Comparison of ENCODE assay signal across 1 cellular context in the genomic region with DNA sequence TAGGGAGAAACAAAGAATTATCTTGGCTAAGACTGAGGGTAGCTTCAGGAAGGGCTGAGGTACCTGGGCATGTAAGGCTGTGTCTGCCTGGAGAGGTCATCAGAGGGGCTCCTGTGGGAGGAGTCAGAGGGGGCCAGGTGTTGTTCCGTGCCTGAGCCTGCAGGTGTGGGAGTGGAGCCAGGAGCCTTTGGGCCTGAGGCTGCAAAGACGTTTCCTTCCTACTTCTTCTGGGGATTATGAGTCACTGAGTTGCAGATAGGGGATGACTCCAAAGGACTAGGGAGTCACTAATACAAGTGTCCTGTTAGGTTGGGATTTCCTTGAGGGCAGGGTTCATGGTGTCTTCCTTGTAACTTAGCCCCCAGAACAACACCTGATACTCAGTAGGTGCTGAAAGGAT.
A peak's percentile ranks its signal among the peaks of the same experiment; 100 is the strongest.
TF ChIP-seq lines count a peak whose summit lies in the region.

No MANE protein-coding gene starts in this region.

TF ChIP-seq in HEK293, 187 proteins besides CTCF, POLR2A, EP300 and RAD21 (continued from another document):
- TF ChIP-seq, protein P1, sequence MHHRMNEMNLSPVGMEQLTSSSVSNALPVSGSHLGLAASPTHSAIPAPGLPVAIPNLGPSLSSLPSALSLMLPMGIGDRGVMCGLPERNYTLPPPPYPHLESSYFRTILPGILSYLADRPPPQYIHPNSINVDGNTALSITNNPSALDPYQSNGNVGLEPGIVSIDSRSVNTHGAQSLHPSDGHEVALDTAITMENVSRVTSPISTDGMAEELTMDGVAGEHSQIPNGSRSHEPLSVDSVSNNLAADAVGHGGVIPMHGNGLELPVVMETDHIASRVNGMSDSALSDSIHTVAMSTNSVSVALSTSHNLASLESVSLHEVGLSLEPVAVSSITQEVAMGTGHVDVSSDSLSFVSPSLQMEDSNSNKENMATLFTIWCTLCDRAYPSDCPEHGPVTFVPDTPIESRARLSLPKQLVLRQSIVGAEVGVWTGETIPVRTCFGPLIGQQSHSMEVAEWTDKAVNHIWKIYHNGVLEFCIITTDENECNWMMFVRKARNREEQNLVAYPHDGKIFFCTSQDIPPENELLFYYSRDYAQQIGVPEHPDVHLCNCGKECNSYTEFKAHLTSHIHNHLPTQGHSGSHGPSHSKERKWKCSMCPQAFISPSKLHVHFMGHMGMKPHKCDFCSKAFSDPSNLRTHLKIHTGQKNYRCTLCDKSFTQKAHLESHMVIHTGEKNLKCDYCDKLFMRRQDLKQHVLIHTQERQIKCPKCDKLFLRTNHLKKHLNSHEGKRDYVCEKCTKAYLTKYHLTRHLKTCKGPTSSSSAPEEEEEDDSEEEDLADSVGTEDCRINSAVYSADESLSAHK (tag by site-specific recombination; IDR thresholded peaks at IDR 0.05) = no peak
- TF ChIP-seq KLF7 (tag by site-specific recombination; IDR thresholded peaks at IDR 0.05; ENCODE audit: borderline replicate concordance) (no peak), ZNF600 (tag by site-specific recombination; IDR thresholded peaks at IDR 0.05) (peak; percentile 31; the same call in 1 of the 2 replicates), SP7 (tag by site-specific recombination; IDR thresholded peaks at IDR 0.05) (no peak), GLIS2 (tag by site-specific recombination; IDR thresholded peaks at IDR 0.05) (no peak), ZNF292 (tag by site-specific recombination; IDR thresholded peaks at IDR 0.05; ENCODE audit: borderline replicate concordance, low read depth) (no peak), KLF8 (tag by site-specific recombination; IDR thresholded peaks at IDR 0.05) (no peak), ZBTB17 (tag by site-specific recombination; IDR thresholded peaks at IDR 0.05) (no peak), ZFP37 (tag by site-specific recombination; IDR thresholded peaks at IDR 0.05) (no peak), EGR2 (tag by site-specific recombination; IDR thresholded peaks at IDR 0.05; ENCODE audit: low read depth) (0 out of 2 replicates have a peak, but pooled peaks have one; percentile 26), WT1 (tag by site-specific recombination; IDR thresholded peaks at IDR 0.05) (peak; percentile 54), SETDB1 (IDR thresholded peaks at IDR 0.05; ENCODE audit: insufficient read length, low read length) (no peak), ZNF747 (tag by site-specific recombination; IDR thresholded peaks at IDR 0.05) (no peak), MEIS1 (CRISPR knock-in tag; IDR thresholded peaks at IDR 0.05; ENCODE audit: borderline replicate concordance) (no peak), ZNF391 (tag by site-specific recombination; IDR thresholded peaks at IDR 0.05; ENCODE audit: borderline replicate concordance, low read depth) (no peak), ZNF114 (tag by site-specific recombination; IDR thresholded peaks at IDR 0.05) (no peak), ZNF335 (tag by site-specific recombination; conservative IDR thresholded peaks at IDR 0.05) (no peak; the same call in 1 of the 2 replicates), ZFP69B (tag by site-specific recombination; IDR thresholded peaks at IDR 0.05) (no peak), ZNF354C (tag by site-specific recombination; IDR thresholded peaks at IDR 0.05; ENCODE audit: borderline replicate concordance, low read depth) (no peak), ZNF670 (tag by site-specific recombination; IDR thresholded peaks at IDR 0.05; ENCODE audit: low read depth) (no peak), SP3 (tag by site-specific recombination; IDR thresholded peaks at IDR 0.05) (no peak), OSR2 (tag by site-specific recombination; IDR thresholded peaks at IDR 0.05) (peak; percentile 25; the same call in 1 of the 2 replicates), ZNF707 (tag by site-specific recombination; IDR thresholded peaks at IDR 0.05) (no peak)
- TF ChIP-seq, protein P2, sequence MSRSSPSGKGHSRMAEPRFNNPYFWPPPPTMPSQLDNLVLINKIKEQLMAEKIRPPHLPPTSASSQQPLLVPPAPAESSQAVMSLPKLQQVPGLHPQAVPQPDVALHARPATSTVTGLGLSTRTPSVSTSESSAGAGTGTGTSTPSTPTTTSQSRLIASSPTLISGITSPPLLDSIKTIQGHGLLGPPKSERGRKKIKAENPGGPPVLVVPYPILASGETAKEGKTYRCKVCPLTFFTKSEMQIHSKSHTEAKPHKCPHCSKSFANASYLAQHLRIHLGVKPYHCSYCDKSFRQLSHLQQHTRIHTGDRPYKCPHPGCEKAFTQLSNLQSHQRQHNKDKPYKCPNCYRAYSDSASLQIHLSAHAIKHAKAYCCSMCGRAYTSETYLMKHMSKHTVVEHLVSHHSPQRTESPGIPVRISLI (tag by site-specific recombination; IDR thresholded peaks at IDR 0.05) = no peak
